ENCODE assay signal across 1 cellular context in genomic region chr17:1997587-1998425, GRCh38.
TF ChIP-seq lines count a peak whose summit lies in the region.

No MANE protein-coding gene starts in this region.

TF ChIP-seq in HepG2, 621 proteins besides CTCF, POLR2A, EP300 and RAD21 (continues in another document):
- TF ChIP-seq ZNF138 (CRISPR knock-in tag; IDR thresholded peaks at IDR 0.05; ENCODE audit: low read depth) (no peak), ZBTB3 (CRISPR knock-in tag; IDR thresholded peaks at IDR 0.05; ENCODE audit: borderline replicate concordance, low read depth) (no peak), ZNF17 (CRISPR knock-in tag; IDR thresholded peaks at IDR 0.05) (no peak), ZSCAN9 (CRISPR knock-in tag; IDR thresholded peaks at IDR 0.05; ENCODE audit: borderline replicate concordance) (no peak), LCORL (IDR thresholded peaks at IDR 0.05) (no peak), LCORL (CRISPR knock-in tag; IDR thresholded peaks at IDR 0.05) (peak; percentile 73; the same call in 1 of the 2 replicates), SMAD1 (CRISPR knock-in tag; IDR thresholded peaks at IDR 0.05; ENCODE audit: borderline replicate concordance, low read depth) (no peak), BORCS8-MEF2B (CRISPR knock-in tag; IDR thresholded peaks at IDR 0.05) (peak; percentile 77; the same call in 1 of the 2 replicates), ZNF607 (CRISPR knock-in tag; IDR thresholded peaks at IDR 0.05; ENCODE audit: borderline replicate concordance) (no peak), U2AF1 (optimal IDR thresholded peaks at IDR 0.05; ENCODE audit: low read depth, low read length) (no peak), ATAD3A (CRISPR knock-in tag; IDR thresholded peaks at IDR 0.05) (no peak), ZNF616 (CRISPR knock-in tag; IDR thresholded peaks at IDR 0.05; ENCODE audit: low read depth) (no peak), ZNF737 (CRISPR knock-in tag; IDR thresholded peaks at IDR 0.05; ENCODE audit: borderline replicate concordance) (no peak), HNF4G (IDR thresholded peaks at IDR 0.05; ENCODE audit: borderline replicate concordance, low read depth, low read length) (peak; percentile 57; the same call in 1 of the 2 replicates), HNF4G (CRISPR knock-in tag; IDR thresholded peaks at IDR 0.05; ENCODE audit: borderline replicate concordance, low read depth) (no peak), ZSCAN30 (CRISPR knock-in tag; IDR thresholded peaks at IDR 0.05) (no peak), SRF (IDR thresholded peaks at IDR 0.05; ENCODE audit: low read depth, low read length) (no peak), PRDM4 (CRISPR knock-in tag; IDR thresholded peaks at IDR 0.05; ENCODE audit: borderline replicate concordance) (no peak), TEF (CRISPR knock-in tag; IDR thresholded peaks at IDR 0.05) (no peak), ZNF572 (CRISPR knock-in tag; IDR thresholded peaks at IDR 0.05) (no peak), ZFP90 (CRISPR knock-in tag; IDR thresholded peaks at IDR 0.05; ENCODE audit: borderline replicate concordance) (no peak), KDM3A (CRISPR knock-in tag; IDR thresholded peaks at IDR 0.05; ENCODE audit: low read depth) (peak; percentile 8; the same call in 1 of the 2 replicates), TRIM24 (CRISPR knock-in tag; IDR thresholded peaks at IDR 0.05) (no peak), NR3C1 (CRISPR knock-in tag; IDR thresholded peaks at IDR 0.05) (no peak), THAP9 (CRISPR knock-in tag; IDR thresholded peaks at IDR 0.05; ENCODE audit: borderline replicate concordance) (no peak), GABPA (IDR thresholded peaks at IDR 0.05; ENCODE audit: low read depth, low read length) (no peak; the same call in 1 of the 2 replicates), GABPA (CRISPR knock-in tag; IDR thresholded peaks at IDR 0.05; ENCODE audit: low read depth) (no peak), PLSCR1 (CRISPR knock-in tag; IDR thresholded peaks at IDR 0.05; ENCODE audit: borderline replicate concordance) (no peak), ZNF33B (CRISPR knock-in tag; IDR thresholded peaks at IDR 0.05) (no peak), FOXP4 (CRISPR knock-in tag; IDR thresholded peaks at IDR 0.05) (peak; percentile 78), ZNF484 (CRISPR knock-in tag; IDR thresholded peaks at IDR 0.05; ENCODE audit: borderline replicate concordance, low read depth) (no peak), SIX4 (CRISPR knock-in tag; IDR thresholded peaks at IDR 0.05) (no peak), SRSF4 (IDR thresholded peaks at IDR 0.05; ENCODE audit: low read depth, low read length, poor library complexity, severe bottlenecking) (no peak), CCDC6 (CRISPR knock-in tag; IDR thresholded peaks at IDR 0.05) (peak; percentile 62; the same call in 1 of the 2 replicates), RFX5 (IDR thresholded peaks at IDR 0.05; ENCODE audit: low read depth, low read length) (no peak), ZBTB14 (CRISPR knock-in tag; IDR thresholded peaks at IDR 0.05) (no peak), MYC (CRISPR knock-in tag; IDR thresholded peaks at IDR 0.05; ENCODE audit: borderline replicate concordance) (no peak), HBP1 (CRISPR knock-in tag; IDR thresholded peaks at IDR 0.05; ENCODE audit: low read depth) (no peak), ZNF703 (CRISPR knock-in tag; IDR thresholded peaks at IDR 0.05; ENCODE audit: borderline replicate concordance) (no peak), ZNF567 (CRISPR knock-in tag; IDR thresholded peaks at IDR 0.05; ENCODE audit: borderline replicate concordance) (no peak), RFXANK (CRISPR knock-in tag; IDR thresholded peaks at IDR 0.05) (no peak), SP5 (CRISPR knock-in tag; IDR thresholded peaks at IDR 0.05; ENCODE audit: borderline replicate concordance, low read depth) (peak; percentile 75), ZNF44 (CRISPR knock-in tag; IDR thresholded peaks at IDR 0.05) (no peak), GLI4 (CRISPR knock-in tag; IDR thresholded peaks at IDR 0.05; ENCODE audit: borderline replicate concordance) (no peak), U2AF2 (IDR thresholded peaks at IDR 0.05; ENCODE audit: low read depth, low read length) (no peak), NR1H2 (CRISPR knock-in tag; IDR thresholded peaks at IDR 0.05; ENCODE audit: borderline replicate concordance, low read depth) (0 out of 2 replicates have a peak, but pooled peaks have one; percentile 47), GABPB1 (CRISPR knock-in tag; IDR thresholded peaks at IDR 0.05) (peak; percentile 62), SMARCC2 (IDR thresholded peaks at IDR 0.05) (no peak), ZNF207 (IDR thresholded peaks at IDR 0.05; ENCODE audit: borderline replicate concordance) (no peak), MLX (CRISPR knock-in tag; IDR thresholded peaks at IDR 0.05) (no peak), LBX2 (CRISPR knock-in tag; IDR thresholded peaks at IDR 0.05; ENCODE audit: borderline replicate concordance) (no peak), PHF21A (CRISPR knock-in tag; IDR thresholded peaks at IDR 0.05) (0 out of 2 replicates have a peak, but pooled peaks have one; percentile 9)
